In genomic region chr20:43750774-43751166, GRCh38 we compare ENCODE assay signal across 16 cellular contexts. TPM values are rescaled to one million over a fixed set of nuclear protein-coding genes. Genes with fewer than 3 reads are reported as not detected.
DNase-seq lines count a peak whose midpoint lies in the region; ATAC-seq and TF ChIP-seq lines count a peak whose summit lies in the region.
"Had no signal": no experiment of that assay in that cellular context is flagged by ENCODE, and none has a peak within 500 bp of the region (broad histone marks: within the 10 kb centered on the region; RNA-seq: fewer than 3 reads in every experiment).

No MANE protein-coding gene starts in this region.

- H3K9me3 ChIP-seq in OCI-LY3 (ENCODE audit: insufficient read depth, low read length) (no peaks in the 10 kb centered on the region), mammary epithelial cell (replicated peaks; ENCODE audit: insufficient read depth, low read length) (no peaks in the 10 kb centered on the region)
- H3K9me3 ChIP-seq: BE2C, prostate gland, uterus had no signal

- dilution Hi-C loops in mammary epithelial cell (cut with HindIII; ENCODE audit: low sequenced_read_pairs), result loop anchor here (25.0 kb wide), 1 partner anchor 337 kb away; no protein-coding TSS in a partner anchor

- H3K4me3 ChIP-seq in OCI-LY3 (ENCODE audit: low read length) (peak overlapping the region; percentile 17; the same call in 1 of the 2 replicates), mammary epithelial cell (replicated peaks in 1 of 3; ENCODE audit: insufficient read depth in 1 of 3, low read depth in 2 of 3, low read length in 3 of 3) (no peak overlapping the region)
- H3K4me3 ChIP-seq: prostate gland, uterus had no signal

- H3K36me3 ChIP-seq in OCI-LY3 (replicated peaks; ENCODE audit: low read depth, low read length), result no peaks in the 10 kb centered on the region
- H3K36me3 ChIP-seq in mammary epithelial cell (ENCODE audit: insufficient read depth, low read length), result no peaks in the 10 kb centered on the region
- H3K36me3 ChIP-seq: BE2C, prostate gland, uterus had no signal

- H4K20me1 ChIP-seq in OCI-LY3 (ENCODE audit: insufficient read depth, low read length) (no peaks in the 10 kb centered on the region), mammary epithelial cell (ENCODE audit: insufficient read depth, low read length) (no peaks in the 10 kb centered on the region)

- H3K27ac ChIP-seq in OCI-LY3 (ENCODE audit: low read length) (peak overlapping the region; percentile 92), mammary epithelial cell (ENCODE audit: insufficient read depth, low read depth, low read length) (no peak overlapping the region)
- H3K27ac ChIP-seq: prostate gland, RWPE1, uterus had no signal

- no peak overlapping the region for H2AFZ ChIP-seq in OCI-LY3 (ENCODE audit: low read depth, low read length)
- H2AFZ ChIP-seq in mammary epithelial cell (ENCODE audit: low read depth, low read length), result peak overlapping the region; percentile 24

- H3K9ac ChIP-seq in OCI-LY3 (ENCODE audit: low read length) (peak overlapping the region; percentile 75), mammary epithelial cell (ENCODE audit: insufficient read depth, low read length) (no peak overlapping the region)

- intact Hi-C loops in mammary epithelial cell (cut with micrococcal nuclease), result loop anchor here (2.0 to 5.0 kb wide), 2 partner anchors 160 to 437 kb away; partner anchors contain the start of gene JPH2

- H3K27me3 ChIP-seq in OCI-LY3 (ENCODE audit: low read depth, low read length) (no peaks in the 10 kb centered on the region), mammary epithelial cell (ENCODE audit: insufficient read depth, low read length) (no peaks in the 10 kb centered on the region)
- H3K27me3 ChIP-seq: BE2C, uterus had no signal

- peak overlapping the region; percentile 86 for H3K27ac Mint-ChIP-seq in activated naive CD4-positive, alpha-beta T cell treated with anti-CD3 and anti-CD28 coated beads, Interleukin-2, amount 10 ng/mL, durations not matched to agents 7 days and 5 days
- H3K27ac Mint-ChIP-seq in stimulated activated naive CD8-positive, alpha-beta T cell treated with anti-CD3 and anti-CD28 coated beads, Interleukin-15, amount 100 ng/mL, for 72 hours, result peak overlapping the region; percentile 98

- peaks cover 7% of the 10 kb centered on the region for H3K9me3 Mint-ChIP-seq in activated naive CD4-positive, alpha-beta T cell treated with anti-CD3 and anti-CD28 coated beads, Interleukin-2, amount 10 ng/mL, durations not matched to agents 7 days and 5 days
- peaks cover 10 to 20% of the 10 kb centered on the region in 2 donors for H3K9me3 Mint-ChIP-seq in stimulated activated naive CD8-positive, alpha-beta T cell treated with anti-CD3 and anti-CD28 coated beads, Interleukin-15, amount 100 ng/mL, for 72 hours

- H3K4me3 Mint-ChIP-seq in activated naive CD4-positive, alpha-beta T cell treated with anti-CD3 and anti-CD28 coated beads, Interleukin-2, amount 10 ng/mL, durations not matched to agents 7 days and 5 days, result no peak overlapping the region
- peak overlapping the region; percentile 20 to 58 for H3K4me3 Mint-ChIP-seq in stimulated activated naive CD8-positive, alpha-beta T cell treated with anti-CD3 and anti-CD28 coated beads, Interleukin-15, amount 100 ng/mL, for 72 hours

- H3K27me3 Mint-ChIP-seq in activated naive CD4-positive, alpha-beta T cell treated with anti-CD3 and anti-CD28 coated beads, Interleukin-2, amount 10 ng/mL, durations not matched to agents 7 days and 5 days, result no peaks in the 10 kb centered on the region
- peaks cover 7% of the 10 kb centered on the region for H3K27me3 Mint-ChIP-seq in stimulated activated naive CD8-positive, alpha-beta T cell treated with anti-CD3 and anti-CD28 coated beads, Interleukin-15, amount 100 ng/mL, for 72 hours

- in situ Hi-C loops in mammary epithelial cell (cut with MboI; ENCODE audit: low sequenced_read_pairs in 2 of 2), result loop anchor here (5.0 kb wide), 1 partner anchor 332 kb away; no protein-coding TSS in a partner anchor

- TF ChIP-seq CTCF in OCI-LY3 (IDR thresholded peaks at IDR 0.05; ENCODE audit: low read depth, low read length), result no peak
- TF ChIP-seq CTCF in mammary epithelial cell (conservative IDR thresholded peaks at IDR 0.05 in 1 of 2, IDR thresholded peaks at IDR 0.05 in 1 of 2; ENCODE audit: extremely low read depth in 1 of 2, insufficient read depth in 1 of 2, low read depth in 1 of 2, low read length in 2 of 2), result no peak

- H3K4me2 ChIP-seq in OCI-LY3 (ENCODE audit: low read length) (peak overlapping the region; percentile 67), mammary epithelial cell (ENCODE audit: insufficient read depth, low read depth, low read length) (no peak overlapping the region)

- no peak for DNase-seq in activated naive CD4-positive, alpha-beta T cell treated with anti-CD3 and anti-CD28 coated beads, Interleukin-2, amount 10 ng/mL, durations not matched to agents 7 days and 5 days
- no peak for DNase-seq in activated naive CD4-positive, alpha-beta T cell treated with anti-CD3 and anti-CD28 coated beads, Interleukin-2, amount 50 U/mL, for 16 hours
- DNase-seq in mammary epithelial cell (no peak), NCI-H345 (lab: John Stamatoyannopoulos, UW) (no peak), NCI-H526 (lab: John Stamatoyannopoulos, UW) (no peak), SKM-1 (lab: John Stamatoyannopoulos, UW; ENCODE audit: unreplicated experiment) (no peak)
- no peak for DNase-seq in stimulated activated naive CD8-positive, alpha-beta T cell treated with anti-CD3 and anti-CD28 coated beads, Interleukin-15, amount 100 ng/mL, for 72 hours
- DNase-seq: BE2C, glutamatergic neuron, NCI-H1436, uterus had no signal

- H3K4me1 ChIP-seq in OCI-LY3 (ENCODE audit: low read length) (peaks cover 70% of the 10 kb centered on the region), mammary epithelial cell (ENCODE audit: insufficient read depth, low read length) (peaks cover 22% of the 10 kb centered on the region)
- H3K4me1 ChIP-seq: prostate gland, uterus had no signal

- peaks cover 40% of the 10 kb centered on the region for H3K4me1 Mint-ChIP-seq in activated naive CD4-positive, alpha-beta T cell treated with anti-CD3 and anti-CD28 coated beads, Interleukin-2, amount 10 ng/mL, durations not matched to agents 7 days and 5 days
- H3K4me1 Mint-ChIP-seq in stimulated activated naive CD8-positive, alpha-beta T cell treated with anti-CD3 and anti-CD28 coated beads, Interleukin-15, amount 100 ng/mL, for 72 hours, result peaks cover 77% of the 10 kb centered on the region

- H3K79me2 ChIP-seq in OCI-LY3 (ENCODE audit: low read length), result no peaks in the 10 kb centered on the region
- H3K79me2 ChIP-seq in mammary epithelial cell (ENCODE audit: insufficient read depth, low read length), result no peaks in the 10 kb centered on the region

- CTCF ChIA-PET in activated naive CD4-positive, alpha-beta T cell treated with anti-CD3 and anti-CD28 coated beads, Interleukin-2, amount 10 ng/mL, durations not matched to agents 7 days and 5 days (lab: Charles Lee), result interaction anchor here (0.6 to 5.4 kb wide), 26 partner anchors 10 to 340 kb away, joined by 3 to 81 read pairs (median 5); no protein-coding TSS in a partner anchor
- CTCF ChIA-PET in mammary epithelial cell (lab: Charles Lee; ENCODE audit: low non-redundant PET), result interaction anchor here (0.7 to 1.3 kb wide), 2 partner anchors 330 to 342 kb away, joined by 5 to 11 read pairs; no protein-coding TSS in a partner anchor

- no TSS peak for BruUV-seq in mammary epithelial cell (replicated peaks; lab: Mats Ljungman, UMichigan)

- ATAC-seq in stimulated activated naive CD8-positive, alpha-beta T cell treated with anti-CD3 and anti-CD28 coated beads, Interleukin-15, amount 100 ng/mL, for 72 hours, result no peak

- H3K36me3 Mint-ChIP-seq in activated naive CD4-positive, alpha-beta T cell treated with anti-CD3 and anti-CD28 coated beads, Interleukin-2, amount 10 ng/mL, durations not matched to agents 7 days and 5 days, result peaks cover 4% of the 10 kb centered on the region

RNA-seq across cellular contexts. Expression of gene GTSF1L, which starts 24.0 kb away (rescaled TPM):
- not detected for total RNA-seq in mammary epithelial cell
- not detected for polyA plus RNA-seq in mammary epithelial cell
- polyA minus RNA-seq in mammary epithelial cell, result not detected
- total RNA-seq: kidney epithelial cell, NCI-H460, uterus had no signal
